ENCODE assay signal across 22 cellular contexts in genomic region chr18:26544459-26544858, GRCh38. TPM values are rescaled to one million over a fixed set of nuclear protein-coding genes. Genes with fewer than 3 reads are reported as not detected.
DNase-seq lines count a peak whose midpoint lies in the region; ATAC-seq, FAIRE-seq and TF ChIP-seq lines count a peak whose summit lies in the region.
"Had no signal": no experiment of that assay in that cellular context is flagged by ENCODE, and none has a peak within 500 bp of the region (broad histone marks: within the 10 kb centered on the region; RNA-seq: fewer than 3 reads in every experiment).

No MANE protein-coding gene starts in this region.

- TF ChIP-seq EP300 in GM12878 (IDR thresholded peaks at IDR 0.05; ENCODE audit: borderline replicate concordance in 1 of 2, control insufficient read depth in 1 of 2, low read depth in 2 of 2, low read length in 2 of 2) = no peak
- no peak for TF ChIP-seq EP300 in tibial nerve (IDR thresholded peaks at IDR 0.05)

- 57% methylated on average over 3 of the region's 3 CpGs for WGBS in right cardiac atrium
- 76 to 81% methylated on average over 3 of the region's 3 CpGs for WGBS in heart right ventricle, 2 donors
- WGBS in GM12878 (ENCODE audit: insufficient coverage, insufficient replicate concordance, low lambda C conversion rate, missing lambda C conversion rate) = 80% methylated on average over 3 of the region's 3 CpGs
- WGBS in tibial nerve, 2 donors = 43 to 49% methylated on average over 3 of the region's 3 CpGs

- H3K27ac ChIP-seq in right cardiac atrium (ENCODE audit: low read length) = no peak overlapping the region
- H3K27ac ChIP-seq in heart right ventricle = no peak overlapping the region
- H3K27ac ChIP-seq in GM12878 (ENCODE audit: control insufficient read depth, insufficient read depth) = no peak overlapping the region
- no peak overlapping the region for H3K27ac ChIP-seq in kidney (ENCODE audit: low read depth in 2 of 2, low read length in 2 of 2)
- peak overlapping the region in 3 of 4 donors; percentile 16 to 72 (median 20) for H3K27ac ChIP-seq in tibial nerve
- H3K27ac ChIP-seq: right lobe of liver, transverse colon had no signal

- no peak for TF ChIP-seq CTCF in heart right ventricle (IDR thresholded peaks at IDR 0.05)
- TF ChIP-seq CTCF in GM12878 (IDR thresholded peaks at IDR 0.05 in 2 of 3, conservative IDR thresholded peaks at IDR 0.05 in 1 of 3; ENCODE audit: control insufficient read depth in 2 of 3, extremely low read depth in 1 of 3, insufficient read depth in 1 of 3, low read depth in 3 of 3, low read length in 3 of 3) = no peak
- no peak for TF ChIP-seq CTCF in kidney (IDR thresholded peaks at IDR 0.05; ENCODE audit: borderline replicate concordance, extremely low read depth, insufficient read depth)
- TF ChIP-seq CTCF in tibial nerve (IDR thresholded peaks at IDR 0.05) = no peak
- TF ChIP-seq CTCF in activated CD8-positive, alpha-beta T cell treated with anti-CD3 and anti-CD28 coated beads for 36 hours (IDR thresholded peaks at IDR 0.05) = no peak

- H3K4me1 ChIP-seq in right cardiac atrium (ENCODE audit: control insufficient read depth, insufficient read depth, low read length) = peaks cover 12% of the 10 kb centered on the region
- H3K4me1 ChIP-seq in heart right ventricle = peaks cover 6 to 50% (median 33%) of the 10 kb centered on the region in 9 donors
- peaks cover 12% of the 10 kb centered on the region for H3K4me1 ChIP-seq in GM12878 (ENCODE audit: control insufficient read depth, insufficient read depth, low read length)
- peaks cover 9 to 36% of the 10 kb centered on the region in 2 donors for H3K4me1 ChIP-seq in kidney (ENCODE audit: control insufficient read depth in 1 of 2, insufficient read depth in 1 of 2, low read depth in 1 of 2, low read length in 2 of 2)
- H3K4me1 ChIP-seq in tibial nerve = peaks cover 0 to 69% (median 6%) of the 10 kb centered on the region in 4 donors

- H3K9me3 ChIP-seq in right cardiac atrium (ENCODE audit: control insufficient read depth, low read length) (no peaks in the 10 kb centered on the region), heart right ventricle (no peaks in the 10 kb centered on the region), GM12878 (replicated peaks; ENCODE audit: control insufficient read depth, insufficient read depth, low read length) (no peaks in the 10 kb centered on the region), kidney (ENCODE audit: control insufficient read depth in 1 of 2, low read length in 2 of 2) (no peaks in the 10 kb centered on the region), tibial nerve (no peaks in the 10 kb centered on the region)
- H3K9me3 ChIP-seq: right lobe of liver, transverse colon had no signal

- FAIRE-seq in GM12878 (lab: Jason Lieb, UNC) (no peak), kidney (lab: Jason Lieb, UNC) (no peak)
- FAIRE-seq: GM18507, K562 had no signal

- RAD21 ChIA-PET in GM12878 (lab: Charles Lee; ENCODE audit: unreplicated experiment) = interaction anchor here (1.0 kb wide), 1 partner anchor 161 kb away, joined by 4 read pairs; no protein-coding TSS in a partner anchor

- peaks cover 9% of the 10 kb centered on the region for H3K36me3 Mint-ChIP-seq in activated CD8-positive, alpha-beta T cell treated with anti-CD3 and anti-CD28 coated beads for 36 hours (ENCODE audit: low read depth)
- H3K36me3 Mint-ChIP-seq: naive B cell had no signal

- ATAC-seq in right cardiac atrium = no peak
- ATAC-seq in heart right ventricle = no peak
- no peak for ATAC-seq in GM12878
- no peak for ATAC-seq in activated CD8-positive, alpha-beta T cell treated with anti-CD3 and anti-CD28 coated beads for 36 hours
- no peak for ATAC-seq in HG03342 (IDR thresholded peaks at IDR 0.05; ENCODE audit: unreplicated experiment)
- ATAC-seq: K562 had no signal

- no peak overlapping the region for H3K4me3 Mint-ChIP-seq in activated CD8-positive, alpha-beta T cell treated with anti-CD3 and anti-CD28 coated beads for 36 hours
- H3K4me3 Mint-ChIP-seq: activated CD4-positive, alpha-beta T cell treated with anti-CD3 and anti-CD28 coated beads, Interleukin-2, amount 10 ng/mL, durations not matched to agents 24 days and 14 days; activated naive CD8-positive, alpha-beta T cell treated with anti-CD3 and anti-CD28 coated beads, Interleukin-2, amount 10 ng/mL, durations not matched to agents 7 days and 5 days; T-helper 2 cell treated with Interferon-gamma antibody and Interleukin-4, amounts not matched to agents 5 μg/mL and 100 μg/mL, for 36 hours had no signal

- SMC1A ChIA-PET in GM12878 (lab: Charles Lee; ENCODE audit: uncharacterized antibody, unreplicated experiment) = interaction anchor here (0.7 to 1.7 kb wide), 3 partner anchors 11 to 57 kb away, joined by 3 to 6 read pairs (median 5); no protein-coding TSS in a partner anchor

- H2AFZ ChIP-seq in GM12878 (ENCODE audit: control insufficient read depth, low read depth, low read length) = no peak overlapping the region

- DNase-seq in right cardiac atrium (no peak), heart right ventricle (no peak), GM12878 (ENCODE audit: low read depth, low spot score) (no peak), kidney (no peak), tibial nerve (ENCODE audit: low spot score in 2 of 2) (no peak), NCI-H524 treated with DMSO at 0.1 percent for 48 hours (lab: John Stamatoyannopoulos, UW) (no peak)
- DNase-seq in activated CD8-positive, alpha-beta T cell treated with anti-CD3 and anti-CD28 coated beads for 36 hours = no peak
- DNase-seq: activated CD4-positive, alpha-beta T cell treated with anti-CD3 and anti-CD28 coated beads, Interleukin-2, amount 10 ng/mL, durations not matched to agents 24 days and 14 days; activated naive CD8-positive, alpha-beta T cell treated with anti-CD3 and anti-CD28 coated beads, Interleukin-2, amount 10 ng/mL, durations not matched to agents 7 days and 5 days; activated T-cell treated with anti-CD3 and anti-CD28 coated beads, Interleukin-2, amount 50 U/mL, for 48 hours; caudate nucleus; COR-L47; naive B cell; NCI-H1436 treated with DMSO at 0.1 percent for 48 hours; NCI-H446; right lobe of liver; stimulated activated CD4-positive, alpha-beta T cell treated with anti-CD3 and anti-CD28 coated beads, Interleukin-4, amount 100 ng/mL, for 1 hour; transverse colon had no signal

- BruUV-seq in GM12878 (replicated peaks; lab: Mats Ljungman, UMichigan) = no TSS peak

- H3K9me3 Mint-ChIP-seq in activated CD8-positive, alpha-beta T cell treated with anti-CD3 and anti-CD28 coated beads for 36 hours = no peaks in the 10 kb centered on the region
- H3K9me3 Mint-ChIP-seq: activated CD4-positive, alpha-beta T cell treated with anti-CD3 and anti-CD28 coated beads, Interleukin-2, amount 10 ng/mL, durations not matched to agents 24 days and 14 days; activated naive CD8-positive, alpha-beta T cell treated with anti-CD3 and anti-CD28 coated beads, Interleukin-2, amount 10 ng/mL, durations not matched to agents 7 days and 5 days; naive B cell; T-helper 2 cell treated with Interferon-gamma antibody and Interleukin-4, amounts not matched to agents 5 μg/mL and 100 μg/mL, for 36 hours had no signal

- H3K27me3 Mint-ChIP-seq in activated CD8-positive, alpha-beta T cell treated with anti-CD3 and anti-CD28 coated beads for 36 hours = peaks cover 2% of the 10 kb centered on the region

- peak overlapping the region; percentile 30 for H3K4me3 ChIP-seq in right cardiac atrium (ENCODE audit: low read length)
- H3K4me3 ChIP-seq in heart right ventricle = no peak overlapping the region
- peak overlapping the region; percentile 51 for H3K4me3 ChIP-seq in GM12878
- peak overlapping the region; percentile 12 to 67 for H3K4me3 ChIP-seq in kidney (ENCODE audit: low read length in 2 of 2)
- H3K4me3 ChIP-seq in tibial nerve = peak overlapping the region in 1 of 4 donors; percentile 2
- H3K4me3 ChIP-seq: K562, right lobe of liver, transverse colon had no signal

- intact Hi-C loops in right cardiac atrium (cut with DNase I) (no loop called here), heart right ventricle (cut with DNase I) (loop anchor here in 4 of 10 donors (10.0 kb wide), 4 partner anchors 110 to 160 kb away; no protein-coding TSS in a partner anchor), GM12878 (cut with micrococcal nuclease; ENCODE audit: unreplicated experiment) (loop anchor here (5.0 to 10.0 kb wide), 3 partner anchors 72 to 430 kb away; no protein-coding TSS in a partner anchor), kidney (cut with DNase I) (no loop called here)
- intact Hi-C loops in activated CD8-positive, alpha-beta T cell treated with anti-CD3 and anti-CD28 coated beads for 36 hours (cut with micrococcal nuclease) = no loop called here

- no peaks in the 10 kb centered on the region for H4K20me1 ChIP-seq in GM12878 (ENCODE audit: control insufficient read depth, insufficient read depth)

- no peak for TF ChIP-seq POLR2A in GM12878 (IDR thresholded peaks at IDR 0.05; ENCODE audit: low read depth, low read length)
- no peak for TF ChIP-seq POLR2A in tibial nerve (IDR thresholded peaks at IDR 0.05)

- H3K9ac ChIP-seq in GM12878 (ENCODE audit: control insufficient read depth, insufficient read depth, low read length) = no peak overlapping the region
- peak overlapping the region in 1 of 2 donors; percentile 53 for H3K9ac ChIP-seq in kidney (ENCODE audit: low read length in 2 of 2)

- H3K36me3 ChIP-seq in heart right ventricle (no peaks in the 10 kb centered on the region), GM12878 (ENCODE audit: control insufficient read depth in 2 of 2, insufficient read depth in 2 of 2, low read length in 1 of 2) (0 out of 4 replicates have a peak, but pooled peaks cover 0 to 4% of the 10 kb centered on the region in 2 experiments), kidney (ENCODE audit: control insufficient read depth in 1 of 2, insufficient read depth in 2 of 2, low read length in 2 of 2) (no peaks in the 10 kb centered on the region), tibial nerve (no peaks in the 10 kb centered on the region)
- H3K36me3 ChIP-seq: right lobe of liver, transverse colon had no signal

- no peaks in the 10 kb centered on the region for H3K27me3 ChIP-seq in right cardiac atrium (ENCODE audit: control insufficient read depth, insufficient read depth)
- H3K27me3 ChIP-seq in heart right ventricle = peaks cover 0 to 26% (median 0%) of the 10 kb centered on the region in 7 donors
- H3K27me3 ChIP-seq in GM12878 (replicated peaks in 1 of 2; ENCODE audit: control insufficient read depth in 2 of 2, insufficient read depth in 2 of 2, low read length in 1 of 2) = no peaks in the 10 kb centered on the region
- H3K27me3 ChIP-seq in tibial nerve = no peaks in the 10 kb centered on the region
- H3K27me3 ChIP-seq: right lobe of liver had no signal

- POLR2A ChIA-PET in GM12878 (lab: Charles Lee) = no interaction called here
- POLR2A ChIA-PET in activated CD8-positive, alpha-beta T cell treated with anti-CD3 and anti-CD28 coated beads for 36 hours (lab: Charles Lee) = no interaction called here

- CTCF ChIA-PET in GM12878 (lab: Yijun Ruan, JAX) = interaction anchor here (1.3 to 2.8 kb wide), 2 partner anchors 139 to 160 kb away, joined by 4 to 10 read pairs; no protein-coding TSS in a partner anchor
- CTCF ChIA-PET in activated CD8-positive, alpha-beta T cell treated with anti-CD3 and anti-CD28 coated beads for 36 hours (lab: Charles Lee) = interaction anchor here (1.8 kb wide), 1 partner anchor 8 kb away, joined by 3 read pairs; no protein-coding TSS in a partner anchor

- in situ Hi-C loops in GM12878 (cut with MboI) = no loop called here

- H3K4me1 Mint-ChIP-seq in activated CD8-positive, alpha-beta T cell treated with anti-CD3 and anti-CD28 coated beads for 36 hours (ENCODE audit: low read depth) = peaks cover 27% of the 10 kb centered on the region

- H3K27ac Mint-ChIP-seq in activated CD8-positive, alpha-beta T cell treated with anti-CD3 and anti-CD28 coated beads for 36 hours = no peak overlapping the region
- H3K27ac Mint-ChIP-seq: activated CD4-positive, alpha-beta T cell treated with anti-CD3 and anti-CD28 coated beads, Interleukin-2, amount 10 ng/mL, durations not matched to agents 24 days and 14 days; activated naive CD8-positive, alpha-beta T cell treated with anti-CD3 and anti-CD28 coated beads, Interleukin-2, amount 10 ng/mL, durations not matched to agents 7 days and 5 days; T-helper 2 cell treated with Interferon-gamma antibody and Interleukin-4, amounts not matched to agents 5 μg/mL and 100 μg/mL, for 36 hours had no signal

- no peak for TF ChIP-seq RAD21 in GM12878 (IDR thresholded peaks at IDR 0.05; ENCODE audit: insufficient read depth, low read depth, low read length)

- peaks cover 11% of the 10 kb centered on the region for H3K79me2 ChIP-seq in GM12878 (ENCODE audit: control insufficient read depth, insufficient read depth, low read length)

- H3K4me2 ChIP-seq in GM12878 (ENCODE audit: control insufficient read depth, insufficient read depth) = peak overlapping the region; percentile 80

RNA-seq across cellular contexts. Expression of gene KCTD1, which starts 3.9 kb away (rescaled TPM):
- total RNA-seq in right cardiac atrium (10 to 100 TPM; 45.2 to 51.8 (median 49.4) TPM), heart right ventricle (10 to 100 TPM in 7 of 10 donors, 1 to 10 TPM in 3; 7.5 to 16.7 (median 11.5) TPM), GM12878 (2014; rRNA removed) (13.2 and 13.4 TPM in 2 replicates), GM12878 (2014; rRNA removed; fragmentation: Illumina TruSeq; extraction: Trizol) (5.9 and 6.5 TPM in 2 replicates), GM12878 (2021) (10.2 and 10.3 TPM in 2 replicates), kidney (83.7 TPM), tibial nerve (10 to 100 TPM; 33.6 to 42.0 (median 39.4) TPM)
- polyA plus RNA-seq in right cardiac atrium (31.4 TPM), heart right ventricle (1 to 10 TPM; 8.1 to 8.9 TPM), GM12878 (2011; rRNA removed) (2.6 and 3.5 TPM in 2 replicates), GM12878 (2014; fragmentation: Illumina TruSeq; extraction: Trizol) (6.2 and 6.5 TPM in 2 replicates), GM12878 (2014; fragmentation: Nextera tagmentation; extraction: Ambion mirVana) (1 to 10 TPM; 1.5 to 1.8 TPM), GM12878 (2014; rRNA removed) (5.2 and 5.8 TPM in 2 replicates), GM12878 (2016; fragmentation: Nextera tagmentation; extraction: Ambion mirVana) (1 to 10 TPM; 3.8 to 5.7 TPM), kidney (ENCODE audit: insufficient read depth, low read depth, low replicate concordance) (48.5 TPM)
- 13.1 and 14.0 TPM in 2 replicates for total RNA-seq in GM12878 (2013; cell fraction: nucleolus; rRNA removed)
- 2.4 TPM for polyA plus RNA-seq in GM12878 (2011; ENCODE audit: low read depth)
- polyA plus RNA-seq in GM12878 (2011; cell fraction: cytosol; rRNA removed) = 3.9 and 5.1 TPM in 2 replicates
- polyA plus RNA-seq in GM12878 (2011; cell fraction: nucleus; rRNA removed) = 11.0 and 12.0 TPM in 2 replicates
- polyA plus RNA-seq in GM12878 (2012) = 5.4 and 5.9 TPM in 2 replicates
- 7.1 and 14.3 TPM in 2 replicates for polyA minus RNA-seq in GM12878 (2011; rRNA and poly(A)+ RNA removed)
- polyA minus RNA-seq in GM12878 (2011; cell fraction: cytosol; rRNA and poly(A)+ RNA removed) = 5.9 and 6.4 TPM in 2 replicates
- polyA minus RNA-seq in GM12878 (2011; cell fraction: nucleus; rRNA and poly(A)+ RNA removed) = 20.3 and 43.5 TPM in 2 replicates
- 1 to 10 TPM; 3.4 TPM for total RNA-seq in activated CD8-positive, alpha-beta T cell treated with anti-CD3 and anti-CD28 coated beads for 36 hours
- total RNA-seq: K562 had no signal
- polyA plus RNA-seq: K562 had no signal

Comparison
In these comparisons a context has a peak if more than half of its experiments do, and no peak if none do; other contexts are left out.
1. H3K4me3 ChIP-seq: peak in right cardiac atrium (single experiment), GM12878 (single experiment) and kidney (2 of 2); none in heart right ventricle (0 of 10).
2. H3K27ac ChIP-seq: peak in tibial nerve (3 of 4); none in right cardiac atrium (single experiment), heart right ventricle (0 of 10), GM12878 (single experiment) and kidney (0 of 2).